In genomic region chr16:22764662-22765302, GRCh38 we compare ENCODE assay signal across 26 cellular contexts. TPM values are rescaled to one million over a fixed set of nuclear protein-coding genes. Genes with fewer than 3 reads are reported as not detected.
DNase-seq lines count a peak whose midpoint lies in the region; ATAC-seq and TF ChIP-seq lines count a peak whose summit lies in the region.
"Had no signal": no experiment of that assay in that cellular context is flagged by ENCODE, and none has a peak within 500 bp of the region (broad histone marks: within the 10 kb centered on the region; RNA-seq: fewer than 3 reads in every experiment).

No MANE protein-coding gene starts in this region.

- H2BK120ac ChIP-seq in H9 (ENCODE audit: low read depth, low read length, poor library complexity, severe bottlenecking) = no peak overlapping the region

- no peak overlapping the region for H2BK20ac ChIP-seq in H9 (ENCODE audit: low read depth, low read length, poor library complexity, severe bottlenecking)

- ATAC-seq in thoracic aorta (ENCODE audit: insufficient number of reproducible peaks, low FRiP score, low read depth) (no peak), GM18858 (IDR thresholded peaks at IDR 0.05; ENCODE audit: unreplicated experiment) (no peak), HG03442 (IDR thresholded peaks at IDR 0.05; ENCODE audit: unreplicated experiment) (no peak)
- no peak for ATAC-seq in activated CD8-positive, alpha-beta T cell treated with anti-CD3 and anti-CD28 coated beads for 36 hours
- ATAC-seq: left lobe of liver, upper lobe of right lung had no signal

- no peak overlapping the region for H3T11ph ChIP-seq in H9 (ENCODE audit: low read length)

- no peaks in the 10 kb centered on the region for H3K79me2 ChIP-seq in H9 (ENCODE audit: insufficient read depth, low read length)

- DNase-seq in H9 = no peak
- no peak for DNase-seq in thoracic aorta (ENCODE audit: low spot score)
- no peak for DNase-seq in NCI-H1436 treated with DMSO at 0.1 percent for 48 hours (lab: John Stamatoyannopoulos, UW)
- DNase-seq in activated CD8-positive, alpha-beta T cell treated with anti-CD3 and anti-CD28 coated beads for 36 hours = no peak
- DNase-seq: activated CD4-positive, alpha-beta memory T cell treated with anti-CD3 and anti-CD28 coated beads, Interleukin-2, amount 10 ng/mL, durations not matched to agents 7 days and 5 days; Caco-2; central memory CD4-positive, alpha-beta T cell; NCI-H1417; NCI-H2081; NCI-H226; NCI-H748 treated with DMSO at 0.1 percent for 48 hours; stimulated activated CD4-positive, alpha-beta T cell treated with anti-CD3 and anti-CD28 coated beads, Interleukin-2, amount 100 ng/mL, for 24 hours; T-helper 1 cell; upper lobe of right lung had no signal

- no peaks in the 10 kb centered on the region for H3K79me1 ChIP-seq in H9 (ENCODE audit: insufficient read depth, low read depth, low read length, poor library complexity, severe bottlenecking)

- H3K4me1 Mint-ChIP-seq in H9 (peaks cover 19 to 22% of the 10 kb centered on the region in 2 experiments), brain (peaks cover 32% of the 10 kb centered on the region)
- H3K4me1 Mint-ChIP-seq in activated CD8-positive, alpha-beta T cell treated with anti-CD3 and anti-CD28 coated beads for 36 hours (ENCODE audit: low read depth) = no peaks in the 10 kb centered on the region
- H3K4me1 Mint-ChIP-seq: activated CD4-positive, alpha-beta memory T cell treated with anti-CD3 and anti-CD28 coated beads, Interleukin-2, amount 10 ng/mL, durations not matched to agents 7 days and 5 days had no signal

- no peaks in the 10 kb centered on the region for H3K27me3 ChIP-seq in H9 (ENCODE audit: insufficient read depth, low read length)
- H3K27me3 ChIP-seq in thoracic aorta (replicated peaks; ENCODE audit: insufficient read depth) = no peaks in the 10 kb centered on the region
- H3K27me3 ChIP-seq: SJSA1 had no signal

- H3K4me2 ChIP-seq in H9 (ENCODE audit: insufficient read depth, insufficient read length, low read length) = no peak overlapping the region
- H3K4me2 ChIP-seq: KMS-11 had no signal

- no peak overlapping the region for H2AFZ ChIP-seq in H9 (ENCODE audit: low read length)

- no peak overlapping the region for H3K9ac ChIP-seq in H9 (ENCODE audit: extremely low read depth, insufficient read length, low read length)
- H3K9ac ChIP-seq: KMS-11 had no signal

- H3K4me3 Mint-ChIP-seq in H9 = no peak overlapping the region
- peak overlapping the region in 2 of 5 experiments; percentile 3 for H3K4me3 Mint-ChIP-seq in brain
- H3K4me3 Mint-ChIP-seq in activated CD8-positive, alpha-beta T cell treated with anti-CD3 and anti-CD28 coated beads for 36 hours = no peak overlapping the region
- H3K4me3 Mint-ChIP-seq: activated CD4-positive, alpha-beta memory T cell treated with anti-CD3 and anti-CD28 coated beads, Interleukin-2, amount 10 ng/mL, durations not matched to agents 7 days and 5 days; activated naive CD8-positive, alpha-beta T cell; dendritic cell treated with granulocyte-macrophage colony-stimulating factor and Interleukin-4, amounts not matched to agents 40 ng/mL and 50 ng/mL, for 4 days; memory B cell had no signal

- no peak overlapping the region for H3K23ac ChIP-seq in H9 (ENCODE audit: insufficient read length, low read depth, low read length)

- H3K9me3 Mint-ChIP-seq in H9 (no peaks in the 10 kb centered on the region), brain (no peaks in the 10 kb centered on the region)
- no peaks in the 10 kb centered on the region for H3K9me3 Mint-ChIP-seq in activated CD8-positive, alpha-beta T cell treated with anti-CD3 and anti-CD28 coated beads for 36 hours
- H3K9me3 Mint-ChIP-seq: activated CD4-positive, alpha-beta memory T cell treated with anti-CD3 and anti-CD28 coated beads, Interleukin-2, amount 10 ng/mL, durations not matched to agents 7 days and 5 days; activated T-helper 2 cell treated with anti-CD3 and anti-CD28 coated beads, Interferon-gamma antibody, Interleukin-2, Interleukin-4, amounts not matched to agents 10 μg/mL and 5 μg/mL and 100 μg/mL, durations not matched to agents 14 hours and 24 hours and 36 hours; dendritic cell treated with granulocyte-macrophage colony-stimulating factor and Interleukin-4, amounts not matched to agents 40 ng/mL and 50 ng/mL, for 4 days; memory B cell had no signal

- TF ChIP-seq CTCF in H9 (conservative IDR thresholded peaks at IDR 0.05) = no peak
- TF ChIP-seq CTCF in brain (conservative IDR thresholded peaks at IDR 0.05) = no peak
- no peak for TF ChIP-seq CTCF in thoracic aorta (IDR thresholded peaks at IDR 0.05)
- no peak for TF ChIP-seq CTCF in activated CD8-positive, alpha-beta T cell treated with anti-CD3 and anti-CD28 coated beads for 36 hours (IDR thresholded peaks at IDR 0.05)

- no peak overlapping the region for H3K56ac ChIP-seq in H9 (ENCODE audit: insufficient read length, low read depth, low read length)

- no peak overlapping the region for H4K5ac ChIP-seq in H9 (ENCODE audit: insufficient read length, low read depth, low read length)

- H3K4me1 ChIP-seq in H9 (ENCODE audit: insufficient read depth, low read length) (no peaks in the 10 kb centered on the region), mesodermal cell (ENCODE audit: control insufficient read depth, insufficient read depth, low read length, poor library complexity, severe bottlenecking) (peaks cover 5% of the 10 kb centered on the region), thoracic aorta (ENCODE audit: control insufficient read depth in 1 of 2, low read depth in 2 of 2) (peaks cover 16 to 36% of the 10 kb centered on the region in 2 donors)
- H3K4me1 ChIP-seq: Caco-2, SJSA1, upper lobe of right lung had no signal

- no peak overlapping the region for H2BK5ac ChIP-seq in H9 (ENCODE audit: insufficient read length, low read length)

- H4K8ac ChIP-seq in H9 (replicated peaks; ENCODE audit: insufficient read length, low read depth, low read length) = no peak overlapping the region

- H3K36me3 ChIP-seq in mesodermal cell (ENCODE audit: control insufficient read depth, insufficient read depth, low read length) = no peaks in the 10 kb centered on the region
- no peaks in the 10 kb centered on the region for H3K36me3 ChIP-seq in thoracic aorta
- H3K36me3 ChIP-seq: SJSA1, upper lobe of right lung had no signal

- no peak overlapping the region for H3K14ac ChIP-seq in H9 (ENCODE audit: insufficient read depth, low read length)

- WGBS in H9 (ENCODE audit: extremely low coverage, insufficient read length, low lambda C conversion rate) = no CpG with 5 or more reads among the region's 9 CpGs
- WGBS in mesodermal cell (ENCODE audit: insufficient coverage in 2 of 2), 2 experiments = 80 to 100% methylated on average over 2 to 5 of the region's 9 CpGs

- H3K27ac Mint-ChIP-seq in H9 = peak overlapping the region in 2 of 3 experiments; percentile 81 to 92; a peak in 3 of 7 replicates
- H3K27ac Mint-ChIP-seq in brain = peak overlapping the region in 4 of 5 experiments; percentile 51 to 85 (median 70)
- no peak overlapping the region for H3K27ac Mint-ChIP-seq in activated CD8-positive, alpha-beta T cell treated with anti-CD3 and anti-CD28 coated beads for 36 hours
- H3K27ac Mint-ChIP-seq: activated CD4-positive, alpha-beta memory T cell treated with anti-CD3 and anti-CD28 coated beads, Interleukin-2, amount 10 ng/mL, durations not matched to agents 7 days and 5 days; activated naive CD8-positive, alpha-beta T cell; activated T-helper 2 cell treated with anti-CD3 and anti-CD28 coated beads, Interferon-gamma antibody, Interleukin-2, Interleukin-4, amounts not matched to agents 10 μg/mL and 5 μg/mL and 100 μg/mL, durations not matched to agents 14 hours and 24 hours and 36 hours; dendritic cell treated with granulocyte-macrophage colony-stimulating factor and Interleukin-4, amounts not matched to agents 40 ng/mL and 50 ng/mL, for 4 days; memory B cell had no signal

- H3K4ac ChIP-seq in H9 (ENCODE audit: low read depth, low read length) = no peak overlapping the region

- no peak overlapping the region for H4K91ac ChIP-seq in H9 (ENCODE audit: insufficient read length, low read depth, low read length)

- H3K36me3 Mint-ChIP-seq in H9 (ENCODE audit: insufficient read depth in 1 of 3, low read depth in 3 of 3) (no peaks in the 10 kb centered on the region), brain (no peaks in the 10 kb centered on the region)
- H3K36me3 Mint-ChIP-seq in activated CD8-positive, alpha-beta T cell treated with anti-CD3 and anti-CD28 coated beads for 36 hours (ENCODE audit: low read depth) = no peaks in the 10 kb centered on the region
- H3K36me3 Mint-ChIP-seq: activated naive CD8-positive, alpha-beta T cell; memory B cell had no signal

- no peaks in the 10 kb centered on the region for H3K23me2 ChIP-seq in H9 (ENCODE audit: insufficient read length, low read depth, low read length, poor library complexity, severe bottlenecking)

- H3K27me3 Mint-ChIP-seq in H9 (ENCODE audit: low read depth) (no peaks in the 10 kb centered on the region), brain (peaks cover 4% of the 10 kb centered on the region)
- peaks cover 8% of the 10 kb centered on the region for H3K27me3 Mint-ChIP-seq in activated CD8-positive, alpha-beta T cell treated with anti-CD3 and anti-CD28 coated beads for 36 hours

- CTCF ChIA-PET in activated CD8-positive, alpha-beta T cell treated with anti-CD3 and anti-CD28 coated beads for 36 hours (lab: Charles Lee) = interaction anchor here (0.6 to 1.3 kb wide), 3 partner anchors 11 to 149 kb away, joined by 3 read pairs; no protein-coding TSS in a partner anchor

- no peak overlapping the region for H2AK5ac ChIP-seq in H9 (ENCODE audit: insufficient read length, low read length)

- H3K27ac ChIP-seq in H9 (ENCODE audit: insufficient read length, low read depth, low read length) (no peak overlapping the region), mesodermal cell (ENCODE audit: low read depth, low read length, severe bottlenecking) (peak overlapping the region; percentile 39), thoracic aorta (peak overlapping the region; percentile 41 to 77)
- H3K27ac ChIP-seq: C4-2B, KMS-11, SJSA1, upper lobe of right lung had no signal

- H4K20me1 ChIP-seq in H9 (ENCODE audit: control insufficient read depth, insufficient read depth, insufficient read length) = no peaks in the 10 kb centered on the region

- H3K9me3 ChIP-seq in H9 (ENCODE audit: control insufficient read depth, low read depth, low read length) (no peaks in the 10 kb centered on the region), mesodermal cell (ENCODE audit: control insufficient read depth, low read length) (no peaks in the 10 kb centered on the region), thoracic aorta (no peaks in the 10 kb centered on the region)
- H3K9me3 ChIP-seq: Caco-2, SJSA1, upper lobe of right lung had no signal

- H2BK12ac ChIP-seq in H9 (ENCODE audit: insufficient read length, low read depth, low read length) = no peak overlapping the region

- H3K18ac ChIP-seq in H9 (ENCODE audit: insufficient read length, low read depth, low read length) = no peak overlapping the region

- H2BK15ac ChIP-seq in H9 (ENCODE audit: low read depth, low read length) = no peak overlapping the region

- H3K4me3 ChIP-seq in mesodermal cell (ENCODE audit: extremely low read depth, insufficient read depth, low read length, poor library complexity, severe bottlenecking) (no peak overlapping the region), thoracic aorta (no peak overlapping the region)
- H3K4me3 ChIP-seq: SJSA1, upper lobe of right lung had no signal

- intact Hi-C loops in activated CD8-positive, alpha-beta T cell treated with anti-CD3 and anti-CD28 coated beads for 36 hours (cut with micrococcal nuclease) = no loop called here

- POLR2A ChIA-PET in activated CD8-positive, alpha-beta T cell treated with anti-CD3 and anti-CD28 coated beads for 36 hours (lab: Charles Lee) = no interaction called here

RNA-seq across cellular contexts. Expression of gene HS3ST2, which starts 49.2 kb away (rescaled TPM):
- total RNA-seq in H9 (2021) = 3.1 and 3.7 TPM in 2 replicates
- polyA plus RNA-seq in brain (ENCODE audit: insufficient read depth, low read depth, low replicate concordance) = 6.5 TPM
- polyA plus RNA-seq in mesodermal cell (2013, experiment 1 of 2) = 1.5 TPM
- polyA plus RNA-seq in mesodermal cell (2013, experiment 2 of 2) = 1.1 TPM
- 10 to 100 TPM in 1 of 2 donors, 1 to 10 TPM in 1; 7.3 to 17.8 TPM for total RNA-seq in thoracic aorta
- total RNA-seq in activated CD8-positive, alpha-beta T cell treated with anti-CD3 and anti-CD28 coated beads for 36 hours = not detected
- total RNA-seq: activated CD4-positive, alpha-beta memory T cell treated with anti-CD3 and anti-CD28 coated beads, Interleukin-2, amount 10 ng/mL, durations not matched to agents 7 days and 5 days; activated T-helper 2 cell treated with anti-CD3 and anti-CD28 coated beads, Interferon-gamma antibody, Interleukin-2, Interleukin-4, amounts not matched to agents 10 μg/mL and 5 μg/mL and 100 μg/mL, durations not matched to agents 14 hours and 24 hours and 36 hours; Caco-2; SJSA1 had no signal
